ENCODE assay signal across 1 cellular context in genomic region chr2:200888719-200889625, GRCh38.
A peak's percentile ranks its signal among the peaks of the same experiment; 100 is the strongest.
TF ChIP-seq lines count a peak whose summit lies in the region.

TSS of gene NIF3L1 (plus strand) at chr2:200889371. CDS start at chr2:200891944, 2,573 bp downstream.
TSS of gene PPIL3 (minus strand) at chr2:200889077. CDS start at chr2:200887615, 1,462 bp downstream.

TF ChIP-seq in HepG2, 621 proteins besides CTCF, POLR2A, EP300 and RAD21 (continued from another document and continues in another):
- TF ChIP-seq TFE3 (CRISPR knock-in tag; IDR thresholded peaks at IDR 0.05) (peak; percentile 23; the same call in 1 of the 2 replicates), ZNF512B (CRISPR knock-in tag; IDR thresholded peaks at IDR 0.05; ENCODE audit: borderline replicate concordance) (no peak; the same call in 1 of the 2 replicates), TBL1XR1 (IDR thresholded peaks at IDR 0.05; ENCODE audit: borderline replicate concordance, low read length, partially characterized antibody) (no peak), RXRB (CRISPR knock-in tag; IDR thresholded peaks at IDR 0.05; ENCODE audit: borderline replicate concordance) (peak; percentile 80), ZNF652 (CRISPR knock-in tag; IDR thresholded peaks at IDR 0.05; ENCODE audit: borderline replicate concordance, low read depth) (no peak; the same call in 1 of the 2 replicates), ZNF230 (CRISPR knock-in tag; IDR thresholded peaks at IDR 0.05) (0 out of 2 replicates have a peak, but pooled peaks have one; percentile 80), RBM39 (IDR thresholded peaks at IDR 0.05; ENCODE audit: low read depth, low read length, poor library complexity, severe bottlenecking) (peak; percentile 64), ZFYVE20 (CRISPR knock-in tag; IDR thresholded peaks at IDR 0.05; ENCODE audit: borderline replicate concordance, low read depth) (0 out of 2 replicates have a peak, but pooled peaks have one; percentile 21), BRF2 (CRISPR knock-in tag; IDR thresholded peaks at IDR 0.05) (no peak), MAZ (IDR thresholded peaks at IDR 0.05; ENCODE audit: borderline replicate concordance, low read depth, low read length) (peak; percentile 75; the same call in 1 of the 2 replicates), MAZ (CRISPR knock-in tag; IDR thresholded peaks at IDR 0.05; ENCODE audit: low read depth) (0 out of 2 replicates have a peak, but pooled peaks have one; percentile 30), ZNF441 (CRISPR knock-in tag; IDR thresholded peaks at IDR 0.05; ENCODE audit: borderline replicate concordance) (peak; percentile 63; the same call in 1 of the 2 replicates), TOE1 (CRISPR knock-in tag; IDR thresholded peaks at IDR 0.05) (peak; percentile 86; the same call in 1 of the 2 replicates), MYNN (CRISPR knock-in tag; IDR thresholded peaks at IDR 0.05; ENCODE audit: low read depth) (peak; percentile 23; the same call in 1 of the 2 replicates), HNF1A (IDR thresholded peaks at IDR 0.05; ENCODE audit: low read depth) (peak; percentile 4), HNF1A (CRISPR knock-in tag; IDR thresholded peaks at IDR 0.05; ENCODE audit: borderline replicate concordance) (peak; percentile 49; the same call in 1 of the 2 replicates), ZNF644 (CRISPR knock-in tag; IDR thresholded peaks at IDR 0.05; ENCODE audit: low read depth) (no peak; the same call in 1 of the 2 replicates), KMT2B (CRISPR knock-in tag; IDR thresholded peaks at IDR 0.05) (peak; percentile 96), RFX5 (IDR thresholded peaks at IDR 0.05; ENCODE audit: low read depth, low read length) (peak; percentile 77), PCBP1 (IDR thresholded peaks at IDR 0.05; ENCODE audit: borderline replicate concordance, low read depth, low read length) (no peak), POLR2AphosphoS2 (IDR thresholded peaks at IDR 0.05; ENCODE audit: low read depth, low read length) (peak; percentile 22; the same call in 1 of the 2 replicates), SNAI1 (CRISPR knock-in tag; IDR thresholded peaks at IDR 0.05; ENCODE audit: borderline replicate concordance) (no peak; the same call in 1 of the 2 replicates), NCOR1 (IDR thresholded peaks at IDR 0.05; ENCODE audit: borderline replicate concordance, low read length) (peak; percentile 19; the same call in 1 of the 2 replicates), HMG20B (CRISPR knock-in tag; conservative IDR thresholded peaks at IDR 0.05) (no peak; the same call in none of the 2 replicates), ZNF703 (CRISPR knock-in tag; IDR thresholded peaks at IDR 0.05; ENCODE audit: borderline replicate concordance) (0 out of 2 replicates have a peak, but pooled peaks have one; percentile 11), MEIS2 (CRISPR knock-in tag; IDR thresholded peaks at IDR 0.05) (no peak; the same call in 1 of the 2 replicates), ZNF687 (CRISPR knock-in tag; IDR thresholded peaks at IDR 0.05) (peak; percentile 95), ZNF614 (CRISPR knock-in tag; IDR thresholded peaks at IDR 0.05; ENCODE audit: borderline replicate concordance) (peak; percentile 85), ATF6 (CRISPR knock-in tag; conservative IDR thresholded peaks at IDR 0.05) (peak; percentile 34; the same call in 1 of the 2 replicates), ZNF747 (CRISPR knock-in tag; IDR thresholded peaks at IDR 0.05; ENCODE audit: borderline replicate concordance) (no peak), ZHX1 (CRISPR knock-in tag; IDR thresholded peaks at IDR 0.05; ENCODE audit: low read depth) (peak; percentile 92), TFAP4 (IDR thresholded peaks at IDR 0.05; ENCODE audit: borderline replicate concordance, low read depth) (peak; percentile 66; the same call in 1 of the 2 replicates), GTF2F1 (IDR thresholded peaks at IDR 0.05; ENCODE audit: low read length) (no peak), SMYD3 (CRISPR knock-in tag; IDR thresholded peaks at IDR 0.05) (no peak; the same call in 1 of the 2 replicates)
